Comparison of ENCODE assay signal across 21 cellular contexts in genomic region chr5:99331061-99331460, GRCh38.
DNase-seq lines count a peak whose midpoint lies in the region; ATAC-seq and TF ChIP-seq lines count a peak whose summit lies in the region.
"Had no signal": no experiment of that assay in that cellular context is flagged by ENCODE, and none has a peak within 500 bp of the region (broad histone marks: within the 10 kb centered on the region; RNA-seq: fewer than 3 reads in every experiment).

No MANE protein-coding gene starts in this region.

- CTCF ChIA-PET in CD4-positive, alpha-beta T cell (lab: Charles Lee): interaction anchor here (1.4 kb wide), 1 partner anchor 9 kb away, joined by 3 read pairs; no protein-coding TSS in a partner anchor
- CTCF ChIA-PET in activated naive CD4-positive, alpha-beta T cell treated with anti-CD3 and anti-CD28 coated beads for 36 hours (lab: Charles Lee): no interaction called here

- 0 out of 2 replicates have a peak, but pooled peaks cover 4% of the 10 kb centered on the region for H3K9me3 ChIP-seq in SJCRH30 (replicated peaks)
- H3K9me3 ChIP-seq in CD4-positive, alpha-beta T cell (ENCODE audit: control insufficient read depth, low read length): no peaks in the 10 kb centered on the region
- H3K9me3 ChIP-seq: body of pancreas, Peyer's patch, SK-N-SH had no signal

- no peaks in the 10 kb centered on the region for H3K36me3 Mint-ChIP-seq in CD4-positive, alpha-beta T cell (ENCODE audit: low read depth)
- no peaks in the 10 kb centered on the region for H3K36me3 Mint-ChIP-seq in activated naive CD4-positive, alpha-beta T cell treated with anti-CD3 and anti-CD28 coated beads for 36 hours (ENCODE audit: low read depth)
- H3K36me3 Mint-ChIP-seq: CD4-positive, CD25-positive, alpha-beta regulatory T cell had no signal

- peak overlapping the region; percentile 56 for H3K27ac ChIP-seq in SJCRH30
- H3K27ac ChIP-seq in CD4-positive, alpha-beta T cell (ENCODE audit: low read depth, low read length): no peak overlapping the region
- H3K27ac ChIP-seq: body of pancreas, epithelial cell of prostate, heart left ventricle, Peyer's patch had no signal

- H3K9me3 Mint-ChIP-seq in CD4-positive, alpha-beta T cell: peaks cover 4% of the 10 kb centered on the region
- peaks cover 7% of the 10 kb centered on the region for H3K9me3 Mint-ChIP-seq in activated naive CD4-positive, alpha-beta T cell treated with anti-CD3 and anti-CD28 coated beads for 36 hours

- no peaks in the 10 kb centered on the region for H3K36me3 ChIP-seq in SJCRH30
- H3K36me3 ChIP-seq: heart left ventricle, Peyer's patch had no signal

- POLR2A ChIA-PET in CD4-positive, alpha-beta T cell (lab: Charles Lee): no interaction called here

- ATAC-seq in CD4-positive, alpha-beta T cell (ENCODE audit: poor library complexity): no peak
- ATAC-seq: body of pancreas; heart left ventricle; left colon; naive thymus-derived CD4-positive, alpha-beta T cell; stimulated activated naive CD8-positive, alpha-beta T cell treated with anti-CD3 and anti-CD28 coated beads, Interleukin-15, Interleukin-2, amounts not matched to agents 100 U/mL and 50 U/mL, for 24 hours had no signal

- no peak overlapping the region for H3K27ac Mint-ChIP-seq in CD4-positive, alpha-beta T cell
- no peak overlapping the region for H3K27ac Mint-ChIP-seq in activated naive CD4-positive, alpha-beta T cell treated with anti-CD3 and anti-CD28 coated beads for 36 hours
- H3K27ac Mint-ChIP-seq: CD4-positive, CD25-positive, alpha-beta regulatory T cell; naive thymus-derived CD4-positive, alpha-beta T cell had no signal

- DNase-seq in DMS79 treated with DMSO at 0.1 percent for 48 hours (lab: John Stamatoyannopoulos, UW): peak; percentile 72
- DNase-seq in NCI-H1105 treated with DMSO at 0.1 percent for 48 hours (lab: John Stamatoyannopoulos, UW): peak; percentile 83
- peak; percentile 73 for DNase-seq in NCI-H2196 (lab: John Stamatoyannopoulos, UW; ENCODE audit: unreplicated experiment)
- peak; percentile 61 to 83 for DNase-seq in SJCRH30
- DNase-seq in CD4-positive, alpha-beta T cell: no peak
- no peak for DNase-seq in T-helper 2 cell
- DNase-seq in activated naive CD4-positive, alpha-beta T cell treated with anti-CD3 and anti-CD28 coated beads for 36 hours: no peak
- DNase-seq: activated CD8-positive, alpha-beta memory T cell treated with anti-CD3 and anti-CD28 coated beads, Interleukin-2, amount 50 U/mL, for 48 hours; body of pancreas; CD4-positive, CD25-positive, alpha-beta regulatory T cell; DND-41; heart left ventricle; KG1; left colon; naive thymus-derived CD4-positive, alpha-beta T cell; NCI-H526; Peyer's patch; SK-N-SH; stimulated activated CD4-positive, alpha-beta T cell treated with anti-CD3 and anti-CD28 coated beads, Interleukin-4, amount 100 ng/mL, for 4 hours; stimulated activated naive CD8-positive, alpha-beta T cell treated with anti-CD3 and anti-CD28 coated beads, Interleukin-15, Interleukin-2, amounts not matched to agents 100 U/mL and 50 U/mL, for 24 hours had no signal

- H3K4me1 ChIP-seq in SJCRH30: peaks cover 25% of the 10 kb centered on the region
- H3K4me1 ChIP-seq: body of pancreas, heart left ventricle, Peyer's patch had no signal

- H3K27me3 Mint-ChIP-seq in CD4-positive, alpha-beta T cell: no peaks in the 10 kb centered on the region
- no peaks in the 10 kb centered on the region for H3K27me3 Mint-ChIP-seq in activated naive CD4-positive, alpha-beta T cell treated with anti-CD3 and anti-CD28 coated beads for 36 hours (ENCODE audit: low read depth)
- H3K27me3 Mint-ChIP-seq: CD4-positive, CD25-positive, alpha-beta regulatory T cell; naive thymus-derived CD4-positive, alpha-beta T cell had no signal

- H3K4me3 Mint-ChIP-seq in CD4-positive, alpha-beta T cell: no peak overlapping the region
- H3K4me3 Mint-ChIP-seq in activated naive CD4-positive, alpha-beta T cell treated with anti-CD3 and anti-CD28 coated beads for 36 hours: no peak overlapping the region
- H3K4me3 Mint-ChIP-seq: CD4-positive, CD25-positive, alpha-beta regulatory T cell; naive thymus-derived CD4-positive, alpha-beta T cell had no signal

- intact Hi-C loops in CD4-positive, alpha-beta T cell (cut with DNase I, micrococcal nuclease): no loop called here
- intact Hi-C loops in activated naive CD4-positive, alpha-beta T cell treated with anti-CD3 and anti-CD28 coated beads for 36 hours (cut with micrococcal nuclease): no loop called here

- H3K4me1 Mint-ChIP-seq in CD4-positive, alpha-beta T cell (ENCODE audit: low read depth): no peaks in the 10 kb centered on the region
- H3K4me1 Mint-ChIP-seq in activated naive CD4-positive, alpha-beta T cell treated with anti-CD3 and anti-CD28 coated beads for 36 hours (ENCODE audit: low read depth): no peaks in the 10 kb centered on the region
- H3K4me1 Mint-ChIP-seq: CD4-positive, CD25-positive, alpha-beta regulatory T cell; naive thymus-derived CD4-positive, alpha-beta T cell had no signal

- no peak for TF ChIP-seq CTCF in CD4-positive, alpha-beta T cell (IDR thresholded peaks at IDR 0.05)

- H3K4me3 ChIP-seq in SJCRH30: no peak overlapping the region
- H3K4me3 ChIP-seq: body of pancreas, heart left ventricle, Peyer's patch had no signal

- no peaks in the 10 kb centered on the region for H3K27me3 ChIP-seq in SJCRH30
- H3K27me3 ChIP-seq in CD4-positive, alpha-beta T cell (ENCODE audit: control insufficient read depth, insufficient read depth, low read length): no peaks in the 10 kb centered on the region
- H3K27me3 ChIP-seq: body of pancreas, heart left ventricle, Peyer's patch had no signal

Comparison
In these comparisons a context has a peak if more than half of its experiments do, and no peak if none do; other contexts are left out.
1. DNase-seq: peak in DMS79 treated with DMSO at 0.1 percent for 48 hours (single experiment), NCI-H1105 treated with DMSO at 0.1 percent for 48 hours (single experiment), NCI-H2196 (single experiment) and SJCRH30 (2 of 2); none in CD4-positive, alpha-beta T cell (0 of 10), T-helper 2 cell (0 of 5) and activated naive CD4-positive, alpha-beta T cell treated with anti-CD3 and anti-CD28 coated beads for 36 hours (single experiment).